In the genomic region with DNA sequence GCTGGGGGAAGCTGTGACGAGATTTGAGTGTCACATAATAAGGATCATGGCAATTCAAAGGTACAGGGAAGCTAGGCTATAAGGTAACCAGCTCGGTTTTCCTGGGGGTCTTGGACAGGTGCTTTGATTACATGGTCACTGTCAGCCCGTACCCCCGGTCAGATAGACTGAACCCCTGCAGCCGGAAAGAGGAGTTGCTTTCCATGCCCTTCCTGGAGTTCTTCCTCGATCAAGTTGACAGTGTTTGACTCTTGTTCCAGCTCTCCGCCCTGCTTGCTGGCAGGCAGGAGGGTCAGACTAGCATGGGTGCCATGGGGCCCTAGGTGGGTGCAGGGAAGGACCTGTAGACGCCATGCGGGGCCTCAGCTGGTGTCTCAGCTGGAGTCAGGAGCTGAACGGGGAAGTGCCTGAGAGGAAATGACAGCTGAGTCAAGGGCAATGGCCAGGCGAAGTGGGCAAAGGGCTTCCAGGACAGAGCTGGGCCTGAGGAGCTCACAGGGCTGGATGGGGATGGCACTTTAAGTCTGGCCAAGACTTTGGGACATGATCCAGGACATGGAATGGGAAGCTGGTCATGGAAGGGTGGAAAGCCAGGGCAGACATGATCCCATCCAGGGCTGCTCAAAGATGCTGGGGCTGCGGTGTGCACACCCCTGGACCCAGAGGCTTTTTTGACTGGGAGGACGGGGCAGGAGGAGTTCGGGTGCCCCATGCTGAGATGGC, we compare ENCODE assay signal across 1 cellular context.
A peak's percentile ranks its signal among the peaks of the same experiment; 100 is the strongest.
TF ChIP-seq lines count a peak whose summit lies in the region.

No MANE protein-coding gene starts in this region.

TF ChIP-seq in liver, 16 proteins besides CTCF, POLR2A, EP300 and RAD21:
- TF ChIP-seq RXRA (IDR thresholded peaks at IDR 0.05), result peak in 1 of 2 donors; percentile 10
- TF ChIP-seq, protein P1, sequence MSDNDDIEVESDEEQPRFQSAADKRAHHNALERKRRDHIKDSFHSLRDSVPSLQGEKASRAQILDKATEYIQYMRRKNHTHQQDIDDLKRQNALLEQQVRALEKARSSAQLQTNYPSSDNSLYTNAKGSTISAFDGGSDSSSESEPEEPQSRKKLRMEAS (IDR thresholded peaks at IDR 0.05), result no peak
